Comparison of ENCODE assay signal across 9 cellular contexts in genomic region chr5:116574682-116575634, GRCh38. TPM values are rescaled to one million over a fixed set of nuclear protein-coding genes. Genes with fewer than 3 reads are reported as not detected.
DNase-seq lines count a peak whose midpoint lies in the region; ATAC-seq and TF ChIP-seq lines count a peak whose summit lies in the region.
"Had no signal": no experiment of that assay in that cellular context is flagged by ENCODE, and none has a peak within 500 bp of the region (broad histone marks: within the 10 kb centered on the region; RNA-seq: fewer than 3 reads in every experiment).

Gene SEMA6A, minus strand, starts transcription at chr5:116574823. Its CDS starts 69,879 bp downstream, at chr5:116504944.

- peaks cover 27% of the 10 kb centered on the region for H3K4me1 Mint-ChIP-seq in activated CD8-positive, alpha-beta memory T cell treated with anti-CD3 and anti-CD28 coated beads, Interleukin-2, amount 10 ng/mL, durations not matched to agents 7 days and 5 days
- peaks cover 24 to 54% of the 10 kb centered on the region in 2 donors for H3K4me1 Mint-ChIP-seq in stimulated activated naive B cell treated with anti-CD40 and anti-IgM and Interleukin-4, amounts not matched to agents 10 μg/mL and 1 μg/mL and 100 μg/mL, for 72 hours

- ATAC-seq in GM18907 (IDR thresholded peaks at IDR 0.05; ENCODE audit: unreplicated experiment) (peak; percentile 59), HG03103 (IDR thresholded peaks at IDR 0.05; ENCODE audit: low read depth, unreplicated experiment) (peak; percentile 47), mucosa of descending colon (peak; percentile 88)
- ATAC-seq in activated CD8-positive, alpha-beta memory T cell treated with anti-CD3 and anti-CD28 coated beads, Interleukin-2, amount 10 ng/mL, durations not matched to agents 7 days and 5 days: peak; percentile 76
- peak; percentile 66 to 73 for ATAC-seq in stimulated activated naive B cell treated with anti-CD40 and anti-IgM and Interleukin-4, amounts not matched to agents 10 μg/mL and 1 μg/mL and 100 μg/mL, for 72 hours (replicated peaks)

- peak; percentile 33 for TF ChIP-seq POLR2A in esophagus muscularis mucosa (IDR thresholded peaks at IDR 0.05; ENCODE audit: low read depth)

- H3K27me3 Mint-ChIP-seq in activated CD8-positive, alpha-beta memory T cell treated with anti-CD3 and anti-CD28 coated beads, Interleukin-2, amount 10 ng/mL, durations not matched to agents 7 days and 5 days: peaks cover 89% of the 10 kb centered on the region
- H3K27me3 Mint-ChIP-seq in stimulated activated naive B cell treated with anti-CD40 and anti-IgM and Interleukin-4, amounts not matched to agents 10 μg/mL and 1 μg/mL and 100 μg/mL, for 72 hours: peaks cover 60 to 69% of the 10 kb centered on the region in 2 donors

- H3K4me3 ChIP-seq in BJ (ENCODE audit: low read depth, low read length) (peak within 1 kb of the TSS; percentile 49), esophagus muscularis mucosa (peak within 1 kb of the TSS; percentile 60 to 82 (median 76)), mucosa of descending colon (peak within 1 kb of the TSS; percentile 59)

- CTCF ChIA-PET in BJ (lab: Yijun Ruan, JAX): interaction anchor here (1.1 to 2.1 kb wide), 4 partner anchors 11 to 438 kb away, joined by 3 to 7 read pairs (median 4); no protein-coding TSS in a partner anchor
- CTCF ChIA-PET in activated CD8-positive, alpha-beta memory T cell treated with anti-CD3 and anti-CD28 coated beads, Interleukin-2, amount 10 ng/mL, durations not matched to agents 7 days and 5 days (lab: Charles Lee): interaction anchor here (1.3 kb wide), 1 partner anchor 20 kb away, joined by 3 read pairs; no protein-coding TSS in a partner anchor

- intact Hi-C loops in esophagus muscularis mucosa (cut with DNase I) (loop anchor here (2.0 to 10.0 kb wide), 3 partner anchors 370 to 880 kb away; no protein-coding TSS in a partner anchor), mucosa of descending colon (cut with DNase I, micrococcal nuclease) (loop anchor here in 1 of 2 donors (10.0 kb wide), 1 partner anchor 440 kb away; no protein-coding TSS in a partner anchor)

- H3K4me3 Mint-ChIP-seq in activated CD8-positive, alpha-beta memory T cell treated with anti-CD3 and anti-CD28 coated beads, Interleukin-2, amount 10 ng/mL, durations not matched to agents 7 days and 5 days: peak within 1 kb of the TSS; percentile 66
- H3K4me3 Mint-ChIP-seq in stimulated activated naive B cell treated with anti-CD40 and anti-IgM and Interleukin-4, amounts not matched to agents 10 μg/mL and 1 μg/mL and 100 μg/mL, for 72 hours: peak within 1 kb of the TSS; percentile 89

- H3K36me3 Mint-ChIP-seq in activated CD8-positive, alpha-beta memory T cell treated with anti-CD3 and anti-CD28 coated beads, Interleukin-2, amount 10 ng/mL, durations not matched to agents 7 days and 5 days: peaks cover 1% of the 10 kb centered on the region
- peaks cover 0 to 5% of the 10 kb centered on the region in 2 donors for H3K36me3 Mint-ChIP-seq in stimulated activated naive B cell treated with anti-CD40 and anti-IgM and Interleukin-4, amounts not matched to agents 10 μg/mL and 1 μg/mL and 100 μg/mL, for 72 hours

- H3K27me3 ChIP-seq in BJ (ENCODE audit: control insufficient read depth, insufficient read depth, low read length) (peaks cover 31% of the 10 kb centered on the region), esophagus muscularis mucosa (peaks cover 0 to 34% (median 0%) of the 10 kb centered on the region in 4 donors)

- peak within 1 kb of the TSS; percentile 36 for H3K27ac Mint-ChIP-seq in activated CD8-positive, alpha-beta memory T cell treated with anti-CD3 and anti-CD28 coated beads, Interleukin-2, amount 10 ng/mL, durations not matched to agents 7 days and 5 days
- peak within 1 kb of the TSS; percentile 89 for H3K27ac Mint-ChIP-seq in stimulated activated naive B cell treated with anti-CD40 and anti-IgM and Interleukin-4, amounts not matched to agents 10 μg/mL and 1 μg/mL and 100 μg/mL, for 72 hours

- POLR2A ChIA-PET in BJ (lab: Charles Lee): interaction anchor here (0.6 kb wide), 1 partner anchor 1435 kb away, joined by 6 read pairs; no protein-coding TSS in a partner anchor

- no peak for TF ChIP-seq CTCF in BJ (IDR thresholded peaks at IDR 0.05; ENCODE audit: insufficient read depth, low read depth, low read length)
- TF ChIP-seq CTCF in esophagus muscularis mucosa (IDR thresholded peaks at IDR 0.05): no peak
- no peak for TF ChIP-seq CTCF in mucosa of descending colon (IDR thresholded peaks at IDR 0.05)

- H3K4me1 ChIP-seq in esophagus muscularis mucosa (peaks cover 24 to 50% (median 47%) of the 10 kb centered on the region in 4 donors), mucosa of descending colon (ENCODE audit: low read depth) (no peaks in the 10 kb centered on the region)

- H3K9me3 ChIP-seq in esophagus muscularis mucosa (no peaks in the 10 kb centered on the region), mucosa of descending colon (no peaks in the 10 kb centered on the region)

- WGBS in esophagus muscularis mucosa: under 1% methylated on average over 54 of the region's 61 CpGs

- H3K36me3 ChIP-seq in BJ (ENCODE audit: control insufficient read depth, insufficient read depth, low read length) (no peaks in the 10 kb centered on the region), esophagus muscularis mucosa (no peaks in the 10 kb centered on the region), mucosa of descending colon (ENCODE audit: low read depth) (no peaks in the 10 kb centered on the region)

- no peak for TF ChIP-seq EP300 in esophagus muscularis mucosa (IDR thresholded peaks at IDR 0.05)

- H3K27ac ChIP-seq in esophagus muscularis mucosa (replicated peaks in 1 of 4): peak within 1 kb of the TSS; percentile 73 to 83 (median 76)

- H3K9me3 Mint-ChIP-seq in activated CD8-positive, alpha-beta memory T cell treated with anti-CD3 and anti-CD28 coated beads, Interleukin-2, amount 10 ng/mL, durations not matched to agents 7 days and 5 days (ENCODE audit: low read depth): no peaks in the 10 kb centered on the region
- H3K9me3 Mint-ChIP-seq in stimulated activated naive B cell treated with anti-CD40 and anti-IgM and Interleukin-4, amounts not matched to agents 10 μg/mL and 1 μg/mL and 100 μg/mL, for 72 hours: no peaks in the 10 kb centered on the region

- DNase-seq in BJ (ENCODE audit: low read depth) (peak; percentile 20), NCI-H2227 (lab: John Stamatoyannopoulos, UW; ENCODE audit: unreplicated experiment) (peak; percentile 96), esophagus muscularis mucosa (ENCODE audit: extremely low spot score) (peak; percentile 96), mucosa of descending colon (peak; percentile 94 to 98 (median 97))
- DNase-seq in activated CD8-positive, alpha-beta memory T cell treated with anti-CD3 and anti-CD28 coated beads, Interleukin-2, amount 10 ng/mL, durations not matched to agents 7 days and 5 days: peak; percentile 69
- peak; percentile 80 for DNase-seq in stimulated activated naive B cell treated with anti-CD40 and anti-IgM and Interleukin-4, amounts not matched to agents 10 μg/mL and 1 μg/mL and 100 μg/mL, for 72 hours

RNA-seq across cellular contexts. Expression of gene SEMA6A, which starts in this region (rescaled TPM):
- 0.23 and 0.34 TPM in 2 replicates for polyA plus RNA-seq in BJ (2011; rRNA removed)
- polyA minus RNA-seq in BJ (2011; rRNA and poly(A)+ RNA removed): 0.41 and 0.52 TPM in 2 replicates
- total RNA-seq in activated CD8-positive, alpha-beta memory T cell treated with anti-CD3 and anti-CD28 coated beads, Interleukin-2, amount 10 ng/mL, durations not matched to agents 7 days and 5 days: under 1 TPM in 1 of 2 experiments, not detected in 1; 0.40 TPM
- 10 to 100 TPM; 10.9 to 20.9 (median 14.3) TPM for total RNA-seq in esophagus muscularis mucosa
- 100 to 1,000 TPM in 2 of 3 donors, 10 to 100 TPM in 1; 90.0 to 137 (median 106) TPM for total RNA-seq in mucosa of descending colon
- total RNA-seq: T-helper 2 cell treated with Interferon-gamma antibody and Interleukin-4, amounts not matched to agents 100 ng/mL and 5 ng/mL, for 36 hours had no signal

Comparison
In these comparisons a context has a peak if more than half of its experiments do, and no peak if none do; other contexts are left out.
1. Peak in every context shown above with its lines: DNase-seq, ATAC-seq, H3K4me3 ChIP-seq and H3K27ac ChIP-seq.
2. RNA of gene SEMA6A (total RNA-seq): 90.0 to 137 TPM in mucosa of descending colon and 10.9 to 20.9 TPM in esophagus muscularis mucosa; 0.40 TPM in activated CD8-positive, alpha-beta memory T cell treated with anti-CD3 and anti-CD28 coated beads, Interleukin-2, amount 10 ng/mL, durations not matched to agents 7 days and 5 days; every median in the first group is over 4 times any median in the second.
3. RNA of gene SEMA6A (total RNA-seq): 90.0 to 137 TPM in mucosa of descending colon; 10.9 to 20.9 TPM in esophagus muscularis mucosa; every median in the first group is over 4 times any median in the second.
4. Peak in DNase-seq and H3K4me3 ChIP-seq in BJ; RNA of the gene not detected or under 1 TPM.
5. Peak in DNase-seq and ATAC-seq in activated CD8-positive, alpha-beta memory T cell treated with anti-CD3 and anti-CD28 coated beads, Interleukin-2, amount 10 ng/mL, durations not matched to agents 7 days and 5 days; RNA of the gene not detected or under 1 TPM.
6. DNase-seq: peak in every context shown above with its lines; median percentile 97 in mucosa of descending colon; 96 in NCI-H2227; 96 in esophagus muscularis mucosa; 80 in stimulated activated naive B cell treated with anti-CD40 and anti-IgM and Interleukin-4, amounts not matched to agents 10 μg/mL and 1 μg/mL and 100 μg/mL, for 72 hours; 69 in activated CD8-positive, alpha-beta memory T cell treated with anti-CD3 and anti-CD28 coated beads, Interleukin-2, amount 10 ng/mL, durations not matched to agents 7 days and 5 days; 20 in BJ.